ENCODE assay signal across 3 cellular contexts in genomic region chr5:101035425-101035824, GRCh38.
TF ChIP-seq lines count a peak whose summit lies in the region.

No MANE protein-coding gene starts in this region.

TF ChIP-seq in HepG2, 621 proteins besides CTCF, POLR2A, EP300 and RAD21:
- peak; percentile 66 for TF ChIP-seq MAFF (IDR thresholded peaks at IDR 0.05; ENCODE audit: low read depth, low read length)
- TF ChIP-seq ZUFSP (CRISPR knock-in tag; IDR thresholded peaks at IDR 0.05; ENCODE audit: borderline replicate concordance), result no peak
- TF ChIP-seq E2F5 (CRISPR knock-in tag; conservative IDR thresholded peaks at IDR 0.05), result no peak
- TF ChIP-seq MAFK (conservative IDR thresholded peaks at IDR 0.05 in 1 of 2, IDR thresholded peaks at IDR 0.05 in 1 of 2; ENCODE audit: low read length in 2 of 2), result peak; percentile 55 to 82; a peak in 3 of 4 replicates
- TF ChIP-seq FIP1L1 (IDR thresholded peaks at IDR 0.05; ENCODE audit: borderline replicate concordance, insufficient read depth, low read depth, low read length), result no peak
- no peak for TF ChIP-seq NR1H2 (CRISPR knock-in tag; IDR thresholded peaks at IDR 0.05; ENCODE audit: borderline replicate concordance, low read depth)

TF ChIP-seq in IMR-90, 13 proteins besides CTCF, POLR2A, EP300 and RAD21:
- TF ChIP-seq MAFK (IDR thresholded peaks at IDR 0.05; ENCODE audit: low read depth, low read length) (peak; percentile 80), CHD1 (IDR thresholded peaks at IDR 0.05; ENCODE audit: low read depth, low read length) (no peak)

TF ChIP-seq in K562, 482 proteins besides CTCF, POLR2A, EP300 and RAD21:
- TF ChIP-seq LCOR (CRISPR knock-in tag; IDR thresholded peaks at IDR 0.05) (no peak), MAFG (tag; conservative IDR thresholded peaks at IDR 0.05) (0 out of 2 replicates have a peak, but pooled peaks have one; percentile 36), MAFK (IDR thresholded peaks at IDR 0.05; ENCODE audit: low read length) (peak; percentile 47; the same call in 1 of the 2 replicates), ZNF316 (IDR thresholded peaks at IDR 0.05) (peak; percentile 85), MAFF (IDR thresholded peaks at IDR 0.05; ENCODE audit: low read length) (peak; percentile 51; the same call in 1 of the 2 replicates), C11orf30 (IDR thresholded peaks at IDR 0.05; ENCODE audit: low read depth) (peak; percentile 49; the same call in 1 of the 2 replicates)
